Comparison of ENCODE assay signal across 10 cellular contexts in the genomic region with DNA sequence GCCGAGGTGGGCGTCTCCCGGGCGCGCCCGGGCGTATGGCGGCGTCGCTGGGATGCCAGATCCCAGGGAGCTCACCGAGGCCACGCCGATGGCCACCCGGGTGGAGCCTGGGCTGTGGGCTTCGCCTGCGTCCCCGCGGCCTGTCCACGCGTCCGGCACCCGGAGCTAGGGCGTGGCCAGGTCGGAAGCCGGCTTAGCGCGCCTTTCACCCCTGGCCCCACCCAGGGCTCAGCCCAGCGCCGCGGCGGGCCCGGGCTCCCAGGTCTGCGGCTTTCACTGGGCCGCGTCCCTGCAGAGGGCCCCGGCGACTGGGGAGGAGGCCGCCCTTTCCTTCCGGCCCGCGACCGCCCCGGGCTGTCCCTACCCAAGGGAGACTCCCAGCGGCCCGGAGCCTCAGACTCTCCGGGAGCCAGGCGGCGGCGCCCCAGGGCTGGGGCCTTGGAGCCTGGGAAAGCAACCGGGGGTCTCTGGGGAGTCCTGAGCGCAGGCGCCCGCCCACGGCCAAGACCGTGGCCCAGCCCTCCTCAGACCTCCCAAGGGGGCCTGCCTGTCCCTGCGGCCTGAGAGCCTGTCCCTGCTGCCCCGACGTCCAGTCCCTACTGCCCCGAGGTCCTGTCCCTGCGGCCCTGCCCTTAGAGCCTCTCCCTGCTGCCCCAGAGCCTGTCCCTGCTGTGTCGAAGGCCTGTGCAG. TPM values are rescaled to one million over a fixed set of nuclear protein-coding genes. Genes with fewer than 3 reads are reported as not detected.
A peak's percentile ranks its signal among the peaks of the same experiment; 100 is the strongest.
DNase-seq lines count a peak whose midpoint lies in the region; ATAC-seq and TF ChIP-seq lines count a peak whose summit lies in the region.
"Had no signal": no experiment of that assay in that cellular context is flagged by ENCODE, and none has a peak within 500 bp of the region (broad histone marks: within the 10 kb centered on the region; RNA-seq: fewer than 3 reads in every experiment).

No MANE protein-coding gene starts in this region.

- no peaks in the 10 kb centered on the region for H3K4me1 ChIP-seq in right cardiac atrium (ENCODE audit: control insufficient read depth, insufficient read depth, low read length)
- peaks cover 3% of the 10 kb centered on the region for H3K4me1 ChIP-seq in upper lobe of right lung

- no peak for TF ChIP-seq CTCF in activated B cell treated with CpG ODN at 0.5 μM for 24 hours (IDR thresholded peaks at IDR 0.05)
- no peak for TF ChIP-seq CTCF in upper lobe of right lung (IDR thresholded peaks at IDR 0.05)
- TF ChIP-seq CTCF in HFFc6 (IDR thresholded peaks at IDR 0.05) = no peak

- peaks cover 60% of the 10 kb centered on the region for H3K27me3 Mint-ChIP-seq in activated T-cell treated with anti-CD3 and anti-CD28 coated beads, Interleukin-2, amount 50 U/mL, for 24 hours
- peaks cover 42% of the 10 kb centered on the region for H3K27me3 Mint-ChIP-seq in activated B cell treated with CpG ODN at 0.5 μM for 24 hours
- H3K27me3 Mint-ChIP-seq in HFFc6 (ENCODE audit: insufficient read depth) = peaks cover 41% of the 10 kb centered on the region

- peak overlapping the region; percentile 39 for H3K4me3 ChIP-seq in right cardiac atrium (ENCODE audit: low read length)
- H3K4me3 ChIP-seq in upper lobe of right lung = peak overlapping the region; percentile 36

- H3K27me3 ChIP-seq in right cardiac atrium (ENCODE audit: control insufficient read depth, insufficient read depth) (no peaks in the 10 kb centered on the region), upper lobe of right lung (peaks cover 38% of the 10 kb centered on the region)

- DNase-seq in activated T-cell treated with anti-CD3 and anti-CD28 coated beads, Interleukin-2, amount 50 U/mL, for 24 hours = peak; percentile 43
- no peak for DNase-seq in activated T-cell treated with anti-CD3 and anti-CD28 coated beads for 4 hours
- DNase-seq in activated B cell treated with CpG ODN at 0.5 μM for 24 hours = no peak
- DNase-seq in right cardiac atrium = peak; percentile 39 to 81 (median 60)
- DNase-seq in upper lobe of right lung = no peak
- no peak for DNase-seq in HFFc6
- no peak for DNase-seq in stimulated activated naive CD4-positive, alpha-beta T cell (lab: John Stamatoyannopoulos, UW)
- DNase-seq: DMS79 treated with DMSO at 0.1 percent for 48 hours had no signal

- H3K36me3 ChIP-seq in upper lobe of right lung = no peaks in the 10 kb centered on the region

- intact Hi-C loops in activated B cell treated with CpG ODN at 0.5 μM for 24 hours (cut with micrococcal nuclease) = no loop called here
- intact Hi-C loops in right cardiac atrium (cut with DNase I) = loop anchor here in 2 of 4 donors (5.0 kb wide), 1 partner anchor 159 kb away; no protein-coding TSS in a partner anchor
- intact Hi-C loops in upper lobe of right lung (cut with DNase I) = loop anchor here (10.0 kb wide), 1 partner anchor 156 kb away; no protein-coding TSS in a partner anchor

- H3K9me3 Mint-ChIP-seq in activated T-cell treated with anti-CD3 and anti-CD28 coated beads, Interleukin-2, amount 50 U/mL, for 24 hours = no peaks in the 10 kb centered on the region
- H3K9me3 Mint-ChIP-seq in activated B cell treated with CpG ODN at 0.5 μM for 24 hours (peaks cover 3% of the 10 kb centered on the region), HFFc6 (peaks cover 18% of the 10 kb centered on the region)

- WGBS in right cardiac atrium = 9% methylated on average over 61 of the region's 61 CpGs

- no peak overlapping the region for H3K27ac Mint-ChIP-seq in activated T-cell treated with anti-CD3 and anti-CD28 coated beads, Interleukin-2, amount 50 U/mL, for 24 hours
- no peak overlapping the region for H3K27ac Mint-ChIP-seq in activated B cell treated with CpG ODN at 0.5 μM for 24 hours
- H3K27ac Mint-ChIP-seq in HFFc6 = no peak overlapping the region

- H3K36me3 Mint-ChIP-seq in activated T-cell treated with anti-CD3 and anti-CD28 coated beads, Interleukin-2, amount 50 U/mL, for 24 hours (ENCODE audit: low read depth) = no peaks in the 10 kb centered on the region
- H3K36me3 Mint-ChIP-seq in activated B cell treated with CpG ODN at 0.5 μM for 24 hours (ENCODE audit: low read depth) = no peaks in the 10 kb centered on the region
- H3K36me3 Mint-ChIP-seq in HFFc6 (ENCODE audit: low read depth) = peaks cover 5% of the 10 kb centered on the region; the same call in 1 of the 2 replicates

- H3K9me3 ChIP-seq in right cardiac atrium (ENCODE audit: control insufficient read depth, low read length) (no peaks in the 10 kb centered on the region), upper lobe of right lung (no peaks in the 10 kb centered on the region)

- H3K27ac ChIP-seq in right cardiac atrium (ENCODE audit: low read length) = no peak overlapping the region
- H3K27ac ChIP-seq in upper lobe of right lung = no peak overlapping the region
- H3K27ac ChIP-seq: VCaP had no signal

- POLR2A ChIA-PET in activated B cell treated with CpG ODN at 0.5 μM for 24 hours (lab: Charles Lee) = no interaction called here

- H3K4me1 Mint-ChIP-seq in activated T-cell treated with anti-CD3 and anti-CD28 coated beads, Interleukin-2, amount 50 U/mL, for 24 hours (ENCODE audit: low read depth) = peaks cover 15% of the 10 kb centered on the region
- H3K4me1 Mint-ChIP-seq in activated B cell treated with CpG ODN at 0.5 μM for 24 hours = peaks cover 9% of the 10 kb centered on the region
- peaks cover 19% of the 10 kb centered on the region for H3K4me1 Mint-ChIP-seq in HFFc6 (ENCODE audit: low read depth)

- peak; percentile 60 for ATAC-seq in activated B cell treated with CpG ODN at 0.5 μM for 24 hours (ENCODE audit: low read depth)
- peak; percentile 50 to 68 for ATAC-seq in right cardiac atrium
- peak; percentile 58 for ATAC-seq in upper lobe of right lung
- no peak for ATAC-seq in HG03571 (IDR thresholded peaks at IDR 0.05; ENCODE audit: unreplicated experiment)

- CTCF ChIA-PET in activated B cell treated with CpG ODN at 0.5 μM for 24 hours (lab: Charles Lee) = interaction anchor here (0.5 to 0.6 kb wide), 2 partner anchors 38 to 39 kb away, joined by 3 to 6 read pairs; no protein-coding TSS in a partner anchor

- H3K4me3 Mint-ChIP-seq in activated T-cell treated with anti-CD3 and anti-CD28 coated beads, Interleukin-2, amount 50 U/mL, for 24 hours = peak overlapping the region; percentile 29
- H3K4me3 Mint-ChIP-seq in activated B cell treated with CpG ODN at 0.5 μM for 24 hours = peak overlapping the region; percentile 46
- no peak overlapping the region for H3K4me3 Mint-ChIP-seq in HFFc6

RNA-seq across cellular contexts. Expression of a gene that starts 36.3 kb away (rescaled TPM):
- total RNA-seq in activated B cell treated with CpG ODN at 0.5 μM for 24 hours (102 and 117 TPM in 2 replicates), right cardiac atrium (10 to 100 TPM; 40.5 to 67.0 (median 57.7) TPM), upper lobe of right lung (25.0 TPM)
- polyA plus RNA-seq in right cardiac atrium = 73.1 TPM
- total RNA-seq in HFFc6 (2021; fragmentation: NEBNext Ultra II Directional; extraction: Animal tissue kit (Norgen Biotek cat#: 25700)) = 10 to 100 TPM; 28.1 to 53.8 (median 29.4) TPM

Comparison
In these comparisons a context has a peak if more than half of its experiments do, and no peak if none do; other contexts are left out.
1. DNase-seq: peak in activated T-cell treated with anti-CD3 and anti-CD28 coated beads, Interleukin-2, amount 50 U/mL, for 24 hours (single experiment) and right cardiac atrium (3 of 3); none in activated T-cell treated with anti-CD3 and anti-CD28 coated beads for 4 hours (single experiment), activated B cell treated with CpG ODN at 0.5 μM for 24 hours (single experiment), upper lobe of right lung (single experiment), HFFc6 (single experiment) and stimulated activated naive CD4-positive, alpha-beta T cell (0 of 6).